8 cellular contexts compared by ENCODE assay signal in genomic region chr6:44387346-44388134, GRCh38. TPM values are rescaled to one million over a fixed set of nuclear protein-coding genes. Genes with fewer than 3 reads are reported as not detected.
DNase-seq lines count a peak whose midpoint lies in the region; ATAC-seq and TF ChIP-seq lines count a peak whose summit lies in the region.

Gene CDC5L, plus strand, starts transcription at chr6:44387706. Its CDS starts 118 bp downstream, at chr6:44387824.

- H3K4me2 ChIP-seq in Karpas-422 (ENCODE audit: low read depth, low read length, poor library complexity, severe bottlenecking) = peak within 1 kb of the TSS; percentile 96

- peak; percentile 95 for ATAC-seq in GM21786 (IDR thresholded peaks at IDR 0.05; ENCODE audit: unreplicated experiment)

- no peaks in the 10 kb centered on the region for H3K9me3 ChIP-seq in Karpas-422 (ENCODE audit: low read length)
- no peaks in the 10 kb centered on the region for H3K9me3 ChIP-seq in esophagus squamous epithelium

- peak in 2 of 6 experiments; percentile 2 to 13 for TF ChIP-seq CTCF in esophagus squamous epithelium (IDR thresholded peaks at IDR 0.05)

- H3K4me3 ChIP-seq in Karpas-422 (ENCODE audit: low read length) (peak within 1 kb of the TSS; percentile 73), esophagus squamous epithelium (peak within 1 kb of the TSS; percentile 60 to 99 (median 93))

- H3K79me2 ChIP-seq in Karpas-422 (ENCODE audit: low read length) = peaks cover 44% of the 10 kb centered on the region

- peak within 1 kb of the TSS; percentile 85 for H3K9ac ChIP-seq in Karpas-422 (ENCODE audit: low read length)

- peak in 3 of 4 donors; percentile 33 to 87 (median 79) for TF ChIP-seq POLR2A in esophagus squamous epithelium (IDR thresholded peaks at IDR 0.05)

- H3K4me1 ChIP-seq in Karpas-422 (ENCODE audit: low read length) (peaks cover 29% of the 10 kb centered on the region), esophagus squamous epithelium (peaks cover 14 to 40% (median 14%) of the 10 kb centered on the region in 3 donors)

- H2AFZ ChIP-seq in Karpas-422 (ENCODE audit: low read length) = peak within 1 kb of the TSS; percentile 87

- intact Hi-C loops in esophagus squamous epithelium (cut with DNase I) = no loop called here

- DNase-seq in DMS79 (lab: John Stamatoyannopoulos, UW) (peak; percentile 96), Karpas-422 (peak; percentile 99), RKO (ENCODE audit: low spot score) (peak; percentile 98), activated T-helper 1 cell treated with Interleukin-2 at 50 U/mL for 16 hours (ENCODE audit: low read depth) (peak; percentile 81), esophagus squamous epithelium (lab: John Stamatoyannopoulos, UW) (peak; percentile 77), myocyte (ENCODE audit: low read depth) (peak; percentile 99)
- peak; percentile 85 to 94 for DNase-seq in stimulated activated CD8-positive, alpha-beta memory T cell treated with anti-CD3 and anti-CD28 coated beads, Interleukin-7, amount 100 ng/mL, for 48 hours (ENCODE audit: extremely low read depth in 1 of 2, low read depth in 1 of 2)

- WGBS in esophagus squamous epithelium, 2 donors = 0 to 2% methylated on average over 28 of the region's 56 CpGs

- peak within 1 kb of the TSS; percentile 83 for H3K27ac ChIP-seq in Karpas-422 (ENCODE audit: low read length)
- peak within 1 kb of the TSS; percentile 83 to 99 (median 96) for H3K27ac ChIP-seq in esophagus squamous epithelium

- H3K27me3 ChIP-seq in Karpas-422 (ENCODE audit: low read length) = no peaks in the 10 kb centered on the region
- H3K27me3 ChIP-seq in esophagus squamous epithelium = no peaks in the 10 kb centered on the region

- peaks cover 24% of the 10 kb centered on the region; the same call in 1 of the 2 replicates for H4K20me1 ChIP-seq in Karpas-422 (ENCODE audit: insufficient read depth, low read depth, low read length)

- no peaks in the 10 kb centered on the region for H3K9me2 ChIP-seq in Karpas-422 (replicated peaks; ENCODE audit: insufficient read depth, low read length)

- H3K36me3 ChIP-seq in Karpas-422 (ENCODE audit: insufficient read depth, low read length) (peaks cover 20% of the 10 kb centered on the region), esophagus squamous epithelium (peaks cover 0 to 21% (median 7%) of the 10 kb centered on the region in 3 donors)

RNA-seq across cellular contexts. Expression of gene CDC5L, which starts in this region (rescaled TPM):
- total RNA-seq in Karpas-422 (2014; rRNA removed; shearing (Covaris generic); ENCODE audit: low replicate concordance) = 15.3 and 19.1 TPM in 2 replicates
- total RNA-seq in esophagus squamous epithelium = 10 to 100 TPM in 3 of 4 donors, 1 to 10 TPM in 1; 10.0 to 19.3 (median 14.7) TPM
- 23.0 and 23.6 TPM in 2 replicates for total RNA-seq in myocyte
- polyA plus RNA-seq in myocyte (2012) = 6.4 TPM

Comparison
In these comparisons a context has a peak if more than half of its experiments do, and no peak if none do; other contexts are left out.
1. Peak in every context shown above with its lines: DNase-seq, ATAC-seq, H3K4me3 ChIP-seq and H3K27ac ChIP-seq.